1 cellular context compared by ENCODE assay signal in the genomic region with DNA sequence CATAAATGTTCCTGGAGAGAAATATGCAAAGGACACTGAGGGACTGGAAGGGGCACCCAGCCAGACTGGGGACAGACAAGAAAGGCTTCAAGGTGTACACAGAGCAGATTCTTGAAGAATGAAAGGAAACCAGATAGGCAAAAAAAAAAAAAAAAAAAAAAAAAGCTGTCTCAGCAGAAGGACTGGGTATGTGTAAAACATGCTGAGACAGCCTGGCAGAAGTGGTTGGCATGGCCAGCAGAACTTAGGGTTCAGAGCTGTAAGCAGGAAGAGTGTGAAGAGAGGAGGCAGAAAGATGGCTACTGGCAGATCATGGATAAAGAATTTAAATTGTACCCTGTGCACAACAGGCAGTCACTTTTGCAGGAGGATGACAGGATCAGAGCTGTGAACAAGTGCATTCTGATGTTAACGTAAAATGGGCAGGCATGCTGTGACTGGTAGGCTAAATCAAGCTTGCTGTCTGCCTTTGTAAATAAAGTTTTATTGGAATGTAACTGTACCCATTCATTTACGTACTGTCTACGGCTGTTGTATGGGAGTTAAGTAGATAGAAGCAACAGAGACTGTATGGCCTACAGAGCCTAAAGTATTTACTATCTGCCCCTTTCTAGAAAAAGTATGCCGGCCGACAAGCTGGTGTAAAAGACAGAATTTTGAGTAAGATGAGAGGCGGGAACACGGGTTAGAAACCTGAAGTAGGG.
TF ChIP-seq lines count a peak whose summit lies in the region.

No MANE protein-coding gene starts in this region.

TF ChIP-seq in WTC11, 78 proteins besides CTCF, POLR2A, EP300 and RAD21 (continued from another document):
- TF ChIP-seq, protein P1, sequence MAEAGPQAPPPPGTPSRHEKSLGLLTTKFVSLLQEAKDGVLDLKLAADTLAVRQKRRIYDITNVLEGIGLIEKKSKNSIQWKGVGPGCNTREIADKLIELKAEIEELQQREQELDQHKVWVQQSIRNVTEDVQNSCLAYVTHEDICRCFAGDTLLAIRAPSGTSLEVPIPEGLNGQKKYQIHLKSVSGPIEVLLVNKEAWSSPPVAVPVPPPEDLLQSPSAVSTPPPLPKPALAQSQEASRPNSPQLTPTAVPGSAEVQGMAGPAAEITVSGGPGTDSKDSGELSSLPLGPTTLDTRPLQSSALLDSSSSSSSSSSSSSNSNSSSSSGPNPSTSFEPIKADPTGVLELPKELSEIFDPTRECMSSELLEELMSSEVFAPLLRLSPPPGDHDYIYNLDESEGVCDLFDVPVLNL (CRISPR knock-in tag; IDR thresholded peaks at IDR 0.05; ENCODE audit: borderline replicate concordance, low read depth) = no peak
- TF ChIP-seq ELF4 (CRISPR knock-in tag; IDR thresholded peaks at IDR 0.05; ENCODE audit: low read depth) = no peak
- TF ChIP-seq, protein P2, sequence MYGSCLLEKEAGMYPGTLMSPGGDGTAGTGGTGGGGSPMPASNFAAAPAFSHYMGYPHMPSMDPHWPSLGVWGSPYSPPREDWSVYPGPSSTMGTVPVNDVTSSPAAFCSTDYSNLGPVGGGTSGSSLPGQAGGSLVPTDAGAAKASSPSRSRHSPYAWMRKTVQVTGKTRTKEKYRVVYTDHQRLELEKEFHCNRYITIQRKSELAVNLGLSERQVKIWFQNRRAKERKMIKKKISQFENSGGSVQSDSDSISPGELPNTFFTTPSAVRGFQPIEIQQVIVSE (CRISPR knock-in tag; IDR thresholded peaks at IDR 0.05; ENCODE audit: borderline replicate concordance) = no peak
- TF ChIP-seq, protein P3, sequence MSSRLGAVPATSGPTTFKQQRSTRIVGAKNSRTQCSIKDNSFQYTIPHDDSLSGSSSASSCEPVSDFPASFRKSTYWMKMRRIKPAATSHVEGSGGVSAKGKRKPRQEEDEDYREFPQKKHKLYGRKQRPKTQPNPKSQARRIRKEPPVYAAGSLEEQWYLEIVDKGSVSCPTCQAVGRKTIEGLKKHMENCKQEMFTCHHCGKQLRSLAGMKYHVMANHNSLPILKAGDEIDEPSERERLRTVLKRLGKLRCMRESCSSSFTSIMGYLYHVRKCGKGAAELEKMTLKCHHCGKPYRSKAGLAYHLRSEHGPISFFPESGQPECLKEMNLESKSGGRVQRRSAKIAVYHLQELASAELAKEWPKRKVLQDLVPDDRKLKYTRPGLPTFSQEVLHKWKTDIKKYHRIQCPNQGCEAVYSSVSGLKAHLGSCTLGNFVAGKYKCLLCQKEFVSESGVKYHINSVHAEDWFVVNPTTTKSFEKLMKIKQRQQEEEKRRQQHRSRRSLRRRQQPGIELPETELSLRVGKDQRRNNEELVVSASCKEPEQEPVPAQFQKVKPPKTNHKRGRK (CRISPR knock-in tag; IDR thresholded peaks at IDR 0.05; ENCODE audit: borderline replicate concordance) = no peak
- TF ChIP-seq RELA (CRISPR knock-in tag; IDR thresholded peaks at IDR 0.05; ENCODE audit: borderline replicate concordance) = no peak
- no peak for TF ChIP-seq NR1H2 (CRISPR knock-in tag; IDR thresholded peaks at IDR 0.05)
